8 cellular contexts compared by ENCODE assay signal in genomic region chr7:5677538-5678294, GRCh38.
DNase-seq lines count a peak whose midpoint lies in the region; ATAC-seq and TF ChIP-seq lines count a peak whose summit lies in the region.

No MANE protein-coding gene starts in this region.

- H3K9ac ChIP-seq in DND-41 (ENCODE audit: low read depth, low read length) (no peak overlapping the region), skeletal muscle satellite cell (ENCODE audit: low read depth, low read length) (peak overlapping the region; percentile 2)

- H3K79me2 ChIP-seq in DND-41 (ENCODE audit: insufficient read depth, low read length) = peaks cover 5% of the 10 kb centered on the region; the same call in 1 of the 2 replicates

- peaks cover 24% of the 10 kb centered on the region; the same call in 1 of the 2 replicates for H4K20me1 ChIP-seq in DND-41 (ENCODE audit: insufficient read depth, low read length)

- ATAC-seq in DND-41 (ENCODE audit: insufficient read depth, low read depth) (peak; percentile 64), GM21360 (IDR thresholded peaks at IDR 0.05; ENCODE audit: unreplicated experiment) (no peak), HG02763 (IDR thresholded peaks at IDR 0.05; ENCODE audit: unreplicated experiment) (no peak)

- peak; percentile 48 for TF ChIP-seq CTCF in DND-41 (IDR thresholded peaks at IDR 0.05; ENCODE audit: borderline replicate concordance, extremely low read depth, low read length, poor library complexity, severe bottlenecking)

- H3K9me3 ChIP-seq in DND-41 (ENCODE audit: insufficient read depth, low read length, severe bottlenecking) = no peaks in the 10 kb centered on the region
- no peaks in the 10 kb centered on the region for H3K9me3 ChIP-seq in SJCRH30 (replicated peaks)
- H3K9me3 ChIP-seq in skeletal muscle satellite cell (replicated peaks; ENCODE audit: low read length) = no peaks in the 10 kb centered on the region

- H3K4me1 ChIP-seq in DND-41 (ENCODE audit: insufficient read depth, low read length) (no peaks in the 10 kb centered on the region), SJCRH30 (peaks cover 9% of the 10 kb centered on the region), skeletal muscle satellite cell (ENCODE audit: control insufficient read depth, insufficient read depth, low read length) (peaks cover 9% of the 10 kb centered on the region)

- H3K27ac ChIP-seq in DND-41 (ENCODE audit: low read length) = no peak overlapping the region
- H3K27ac ChIP-seq in SJCRH30 = no peak overlapping the region

- H3K27me3 ChIP-seq in DND-41 (ENCODE audit: insufficient read depth, low read length, poor library complexity) = no peaks in the 10 kb centered on the region
- no peaks in the 10 kb centered on the region for H3K27me3 ChIP-seq in SJCRH30
- H3K27me3 ChIP-seq in skeletal muscle satellite cell (ENCODE audit: control insufficient read depth, insufficient read depth, low read length) = no peaks in the 10 kb centered on the region

- peaks cover 43% of the 10 kb centered on the region for H3K36me3 ChIP-seq in DND-41 (ENCODE audit: insufficient read depth, low read length)
- peaks cover 2% of the 10 kb centered on the region; the same call in 1 of the 2 replicates for H3K36me3 ChIP-seq in SJCRH30
- no peaks in the 10 kb centered on the region for H3K36me3 ChIP-seq in skeletal muscle satellite cell (ENCODE audit: insufficient read depth, low read length)

- DNase-seq in DND-41 = peak; percentile 34
- DNase-seq in HS-5 (ENCODE audit: low read depth) = peak; percentile 38
- DNase-seq in SJCRH30 = peak; percentile 72 to 86
- DNase-seq in T47D (ENCODE audit: low read depth in 1 of 2, low spot score in 1 of 2) = peak; percentile 51 to 79
- DNase-seq in iPS-NIHi7 (ENCODE audit: extremely low spot score) = peak; percentile 73

- in situ Hi-C loops in T47D (cut with HindIII; ENCODE audit: low pct_unique_long_range_greater_than_20kb, low sequenced_read_pairs) = no loop called here

- H2AFZ ChIP-seq in DND-41 (ENCODE audit: low read depth, low read length) = no peak overlapping the region

- no peak overlapping the region for H3K4me3 ChIP-seq in DND-41 (ENCODE audit: low read depth in 1 of 2, low read length in 2 of 2)
- no peak overlapping the region for H3K4me3 ChIP-seq in SJCRH30
- H3K4me3 ChIP-seq in skeletal muscle satellite cell (ENCODE audit: low read length) = no peak overlapping the region

- H3K4me2 ChIP-seq in DND-41 (ENCODE audit: insufficient read depth, low read length) = no peak overlapping the region
- no peak overlapping the region for H3K4me2 ChIP-seq in skeletal muscle satellite cell (ENCODE audit: low read length)
